ENCODE assay signal across 1 cellular context in the genomic region with DNA sequence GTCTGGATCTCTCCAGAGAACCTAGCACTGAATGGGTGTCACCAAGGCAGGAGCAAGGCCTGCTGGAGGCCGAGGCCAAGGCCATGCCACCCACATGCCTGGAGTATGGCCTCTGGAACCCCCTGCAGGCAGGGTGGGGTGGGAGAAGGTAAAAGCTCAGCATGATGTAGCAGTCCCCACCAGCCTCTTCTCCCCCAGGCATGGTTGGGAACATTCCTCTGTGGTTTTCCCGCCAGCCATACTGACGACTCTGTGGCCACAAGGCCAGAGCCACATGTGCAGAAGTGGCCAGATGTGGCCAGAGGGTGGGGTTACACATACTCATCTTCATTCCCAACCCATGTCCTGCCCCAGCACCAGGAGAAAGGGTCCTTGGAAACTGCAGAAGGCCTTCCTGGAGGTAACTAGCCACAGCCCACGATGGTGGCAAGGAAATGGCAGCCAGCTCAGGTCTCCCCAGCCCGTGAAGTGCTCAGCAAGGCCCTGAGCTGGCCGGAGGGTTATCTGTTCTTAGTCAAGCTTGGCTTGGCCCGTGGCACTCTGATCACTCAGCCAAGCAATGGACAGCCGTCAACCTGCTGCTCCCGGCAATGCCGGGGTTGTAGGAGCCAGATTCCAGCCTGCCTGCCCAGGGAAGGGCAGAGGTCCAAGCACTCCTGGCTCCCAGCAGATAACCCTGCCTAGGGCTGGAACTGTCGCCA.
TF ChIP-seq lines count a peak whose summit lies in the region.

No MANE protein-coding gene starts in this region.

TF ChIP-seq in GM23338, 12 proteins besides CTCF, POLR2A, EP300 and RAD21:
- TF ChIP-seq, protein P1, sequence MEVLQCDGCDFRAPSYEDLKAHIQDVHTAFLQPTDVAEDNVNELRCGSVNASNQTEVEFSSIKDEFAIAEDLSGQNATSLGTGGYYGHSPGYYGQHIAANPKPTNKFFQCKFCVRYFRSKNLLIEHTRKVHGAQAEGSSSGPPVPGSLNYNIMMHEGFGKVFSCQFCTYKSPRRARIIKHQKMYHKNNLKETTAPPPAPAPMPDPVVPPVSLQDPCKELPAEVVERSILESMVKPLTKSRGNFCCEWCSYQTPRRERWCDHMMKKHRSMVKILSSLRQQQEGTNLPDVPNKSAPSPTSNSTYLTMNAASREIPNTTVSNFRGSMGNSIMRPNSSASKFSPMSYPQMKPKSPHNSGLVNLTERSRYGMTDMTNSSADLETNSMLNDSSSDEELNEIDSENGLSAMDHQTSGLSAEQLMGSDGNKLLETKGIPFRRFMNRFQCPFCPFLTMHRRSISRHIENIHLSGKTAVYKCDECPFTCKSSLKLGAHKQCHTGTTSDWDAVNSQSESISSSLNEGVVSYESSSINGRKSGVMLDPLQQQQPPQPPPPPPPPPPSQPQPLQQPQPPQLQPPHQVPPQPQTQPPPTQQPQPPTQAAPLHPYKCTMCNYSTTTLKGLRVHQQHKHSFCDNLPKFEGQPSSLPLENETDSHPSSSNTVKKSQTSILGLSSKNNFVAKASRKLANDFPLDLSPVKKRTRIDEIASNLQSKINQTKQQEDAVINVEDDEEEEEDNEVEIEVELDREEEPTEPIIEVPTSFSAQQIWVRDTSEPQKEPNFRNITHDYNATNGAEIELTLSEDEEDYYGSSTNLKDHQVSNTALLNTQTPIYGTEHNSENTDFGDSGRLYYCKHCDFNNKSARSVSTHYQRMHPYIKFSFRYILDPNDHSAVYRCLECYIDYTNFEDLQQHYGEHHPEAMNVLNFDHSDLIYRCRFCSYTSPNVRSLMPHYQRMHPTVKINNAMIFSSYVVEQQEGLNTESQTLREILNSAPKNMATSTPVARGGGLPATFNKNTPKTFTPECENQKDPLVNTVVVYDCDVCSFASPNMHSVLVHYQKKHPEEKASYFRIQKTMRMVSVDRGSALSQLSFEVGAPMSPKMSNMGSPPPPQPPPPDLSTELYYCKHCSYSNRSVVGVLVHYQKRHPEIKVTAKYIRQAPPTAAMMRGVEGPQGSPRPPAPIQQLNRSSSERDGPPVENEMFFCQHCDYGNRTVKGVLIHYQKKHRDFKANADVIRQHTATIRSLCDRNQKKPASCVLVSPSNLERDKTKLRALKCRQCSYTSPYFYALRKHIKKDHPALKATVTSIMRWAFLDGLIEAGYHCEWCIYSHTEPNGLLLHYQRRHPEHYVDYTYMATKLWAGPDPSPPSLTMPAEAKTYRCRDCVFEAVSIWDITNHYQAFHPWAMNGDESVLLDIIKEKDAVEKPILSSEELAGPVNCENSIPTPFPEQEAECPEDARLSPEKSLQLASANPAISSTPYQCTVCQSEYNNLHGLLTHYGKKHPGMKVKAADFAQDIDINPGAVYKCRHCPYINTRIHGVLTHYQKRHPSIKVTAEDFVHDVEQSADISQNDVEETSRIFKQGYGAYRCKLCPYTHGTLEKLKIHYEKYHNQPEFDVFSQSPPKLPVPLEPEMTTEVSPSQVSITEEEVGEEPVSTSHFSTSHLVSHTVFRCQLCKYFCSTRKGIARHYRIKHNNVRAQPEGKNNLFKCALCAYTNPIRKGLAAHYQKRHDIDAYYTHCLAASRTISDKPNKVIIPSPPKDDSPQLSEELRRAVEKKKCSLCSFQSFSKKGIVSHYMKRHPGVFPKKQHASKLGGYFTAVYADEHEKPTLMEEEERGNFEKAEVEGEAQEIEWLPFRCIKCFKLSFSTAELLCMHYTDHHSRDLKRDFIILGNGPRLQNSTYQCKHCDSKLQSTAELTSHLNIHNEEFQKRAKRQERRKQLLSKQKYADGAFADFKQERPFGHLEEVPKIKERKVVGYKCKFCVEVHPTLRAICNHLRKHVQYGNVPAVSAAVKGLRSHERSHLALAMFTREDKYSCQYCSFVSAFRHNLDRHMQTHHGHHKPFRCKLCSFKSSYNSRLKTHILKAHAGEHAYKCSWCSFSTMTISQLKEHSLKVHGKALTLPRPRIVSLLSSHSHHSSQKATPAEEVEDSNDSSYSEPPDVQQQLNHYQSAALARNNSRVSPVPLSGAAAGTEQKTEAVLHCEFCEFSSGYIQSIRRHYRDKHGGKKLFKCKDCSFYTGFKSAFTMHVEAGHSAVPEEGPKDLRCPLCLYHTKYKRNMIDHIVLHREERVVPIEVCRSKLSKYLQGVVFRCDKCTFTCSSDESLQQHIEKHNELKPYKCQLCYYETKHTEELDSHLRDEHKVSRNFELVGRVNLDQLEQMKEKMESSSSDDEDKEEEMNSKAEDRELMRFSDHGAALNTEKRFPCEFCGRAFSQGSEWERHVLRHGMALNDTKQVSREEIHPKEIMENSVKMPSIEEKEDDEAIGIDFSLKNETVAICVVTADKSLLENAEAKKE (CRISPR knock-in tag; IDR thresholded peaks at IDR 0.05), result no peak
- TF ChIP-seq, protein P2, sequence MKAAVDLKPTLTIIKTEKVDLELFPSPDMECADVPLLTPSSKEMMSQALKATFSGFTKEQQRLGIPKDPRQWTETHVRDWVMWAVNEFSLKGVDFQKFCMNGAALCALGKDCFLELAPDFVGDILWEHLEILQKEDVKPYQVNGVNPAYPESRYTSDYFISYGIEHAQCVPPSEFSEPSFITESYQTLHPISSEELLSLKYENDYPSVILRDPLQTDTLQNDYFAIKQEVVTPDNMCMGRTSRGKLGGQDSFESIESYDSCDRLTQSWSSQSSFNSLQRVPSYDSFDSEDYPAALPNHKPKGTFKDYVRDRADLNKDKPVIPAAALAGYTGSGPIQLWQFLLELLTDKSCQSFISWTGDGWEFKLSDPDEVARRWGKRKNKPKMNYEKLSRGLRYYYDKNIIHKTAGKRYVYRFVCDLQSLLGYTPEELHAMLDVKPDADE (IDR thresholded peaks at IDR 0.05), result no peak
